28 cellular contexts compared by ENCODE assay signal in genomic region chr17:62998665-62999393, GRCh38. TPM values are rescaled to one million over a fixed set of nuclear protein-coding genes. Genes with fewer than 3 reads are reported as not detected.
A peak's percentile ranks its signal among the peaks of the same experiment; 100 is the strongest.
DNase-seq lines count a peak whose midpoint lies in the region; FAIRE-seq and TF ChIP-seq lines count a peak whose summit lies in the region.
"Had no signal": no experiment of that assay in that cellular context is flagged by ENCODE, and none has a peak within 500 bp of the region (broad histone marks: within the 10 kb centered on the region; RNA-seq: fewer than 3 reads in every experiment).

No MANE protein-coding gene starts in this region.

- H4K5ac ChIP-seq in mesendoderm (ENCODE audit: low read length) = no peak overlapping the region

- H2AK5ac ChIP-seq in mesendoderm (ENCODE audit: low read length) = no peak overlapping the region

- H3K4me3 ChIP-seq in endodermal cell (ENCODE audit: low read length) (no peak overlapping the region), mesendoderm (ENCODE audit: low read length) (no peak overlapping the region)
- H3K4me3 ChIP-seq: coronary artery, GM23248, Peyer's patch, psoas muscle, transverse colon had no signal

- H3K27me3 Mint-ChIP-seq in endodermal cell (ENCODE audit: insufficient read depth) = no peaks in the 10 kb centered on the region
- H3K27me3 Mint-ChIP-seq: naive thymus-derived CD8-positive, alpha-beta T cell had no signal

- peak; percentile 66 for FAIRE-seq in H54 (lab: Jason Lieb, UNC)
- FAIRE-seq: HTR-8/SVneo, kidney had no signal

- H2BK120ac ChIP-seq in mesendoderm (ENCODE audit: low read depth, low read length) = no peak overlapping the region

- no peak overlapping the region for H4K8ac ChIP-seq in mesendoderm (ENCODE audit: low read depth, low read length)

- H3K4me3 Mint-ChIP-seq in endodermal cell = no peak overlapping the region
- H3K4me3 Mint-ChIP-seq: naive thymus-derived CD8-positive, alpha-beta T cell; stimulated activated effector memory CD8-positive, alpha-beta T cell treated with anti-CD3 and anti-CD28 coated beads, Interleukin-12 subunit alpha, Interleukin-12 subunit beta, amount 100 ng/mL, for 72 hours had no signal

- no peak for DNase-seq in H54 (ENCODE audit: insufficient read length, low spot score)
- peak; percentile 57 for DNase-seq in NCI-H1436 treated with DMSO at 0.1 percent for 48 hours (lab: John Stamatoyannopoulos, UW)
- peak; percentile 59 for DNase-seq in endodermal cell
- peak; percentile 56 for DNase-seq in mesendoderm
- no peak for DNase-seq in AG08395 (ENCODE audit: low spot score)
- DNase-seq in SHP77 (lab: John Stamatoyannopoulos, UW) = no peak
- no peak for DNase-seq in hippocampal formation (lab: John Stamatoyannopoulos, UW)
- no peak for DNase-seq in NCI-H2196 (lab: John Stamatoyannopoulos, UW; ENCODE audit: unreplicated experiment)
- DNase-seq: activated CD8-positive, alpha-beta memory T cell treated with anti-CD3 and anti-CD28 coated beads for 24 hours; activated T-cell treated with anti-CD3 and anti-CD28 coated beads for 4 hours; amygdala; effector CD8-positive, alpha-beta T cell; kidney; naive thymus-derived CD8-positive, alpha-beta T cell; NCI-H1105 treated with DMSO at 0.1 percent for 48 hours; NCI-H2029; NCI-H345; NCI-H69; Peyer's patch; psoas muscle; SIG-M5; stimulated activated CD4-positive, alpha-beta T cell treated with anti-CD3 and anti-CD28 coated beads, Interleukin-15, amount 100 ng/mL, for 24 hours; transverse colon had no signal

- no peaks in the 10 kb centered on the region for H3K36me3 ChIP-seq in endodermal cell (ENCODE audit: control insufficient read depth, insufficient read depth, low read length)
- no peaks in the 10 kb centered on the region for H3K36me3 ChIP-seq in mesendoderm (ENCODE audit: control insufficient read depth, insufficient read depth, low read length)
- H3K36me3 ChIP-seq: Peyer's patch, transverse colon had no signal

- TF ChIP-seq POLR2A in H54 (IDR thresholded peaks at IDR 0.05; ENCODE audit: low read depth, low read length) = no peak

- no peak overlapping the region for H2BK5ac ChIP-seq in mesendoderm (ENCODE audit: low read length)

- H3K4me1 ChIP-seq in endodermal cell (ENCODE audit: control insufficient read depth, insufficient read depth, low read length) (no peaks in the 10 kb centered on the region), mesendoderm (ENCODE audit: control insufficient read depth, low read depth, low read length) (no peaks in the 10 kb centered on the region)
- H3K4me1 ChIP-seq: Peyer's patch, transverse colon had no signal

- TF ChIP-seq CTCF in endodermal cell (conservative IDR thresholded peaks at IDR 0.05) = no peak

- H3K9me3 ChIP-seq in endodermal cell (ENCODE audit: control insufficient read depth, low read length) = no peaks in the 10 kb centered on the region
- H3K9me3 ChIP-seq: Peyer's patch, psoas muscle, transverse colon had no signal

- no peak overlapping the region for H2BK15ac ChIP-seq in mesendoderm (replicated peaks; ENCODE audit: low read depth)

- no peak overlapping the region for H3K27ac Mint-ChIP-seq in endodermal cell
- H3K27ac Mint-ChIP-seq: activated naive CD4-positive, alpha-beta T cell treated with anti-CD3 and anti-CD28 coated beads, Interleukin-2, amount 50 U/mL, for 72 hours; naive thymus-derived CD8-positive, alpha-beta T cell; stimulated activated effector memory CD8-positive, alpha-beta T cell treated with anti-CD3 and anti-CD28 coated beads, Interleukin-12 subunit alpha, Interleukin-12 subunit beta, amount 100 ng/mL, for 72 hours had no signal

- no peaks in the 10 kb centered on the region for H3K79me2 ChIP-seq in mesendoderm (ENCODE audit: control insufficient read depth, insufficient read depth, low read length)

- no peak overlapping the region for H3K27ac ChIP-seq in endodermal cell (ENCODE audit: low read depth, low read length)
- H3K27ac ChIP-seq in mesendoderm (ENCODE audit: low read depth, low read length) = no peak overlapping the region
- H3K27ac ChIP-seq: coronary artery, GM23248, Peyer's patch, psoas muscle, transverse colon had no signal

- H3K4me1 Mint-ChIP-seq in endodermal cell = no peaks in the 10 kb centered on the region

- H3K4me2 ChIP-seq in mesendoderm (ENCODE audit: low read length) = no peak overlapping the region

- no peak overlapping the region for H3K18ac ChIP-seq in mesendoderm (ENCODE audit: low read length)

- WGBS in endodermal cell (ENCODE audit: insufficient coverage in 1 of 2, insufficient read length in 1 of 2), 2 experiments = 100% methylated on average over 1 of the region's 1 CpG
- WGBS in mesendoderm (ENCODE audit: extremely low coverage, insufficient coverage, low lambda C conversion rate) = no CpG with 5 or more reads among the region's 1 CpG

- H3K79me1 ChIP-seq in mesendoderm (ENCODE audit: low read length) = no peaks in the 10 kb centered on the region

- no peaks in the 10 kb centered on the region for H3K27me3 ChIP-seq in endodermal cell (ENCODE audit: control insufficient read depth, insufficient read depth, low read length, poor library complexity, severe bottlenecking)
- no peaks in the 10 kb centered on the region for H3K27me3 ChIP-seq in mesendoderm (ENCODE audit: insufficient read depth, low read length, poor library complexity)
- H3K27me3 ChIP-seq: Peyer's patch, transverse colon had no signal

- no peak overlapping the region for H3K9ac ChIP-seq in endodermal cell (ENCODE audit: extremely low read depth, low read length, poor library complexity, severe bottlenecking)
- H3K9ac ChIP-seq in mesendoderm (ENCODE audit: low read length) = no peak overlapping the region
- H3K9ac ChIP-seq: GM23248 had no signal

- H3K56ac ChIP-seq in mesendoderm (ENCODE audit: low read length) = no peak overlapping the region

- H3K4ac ChIP-seq in mesendoderm (ENCODE audit: low read depth, low read length) = no peak overlapping the region

- no peaks in the 10 kb centered on the region for H3K36me3 Mint-ChIP-seq in endodermal cell (ENCODE audit: low read depth)
- H3K36me3 Mint-ChIP-seq: activated naive CD4-positive, alpha-beta T cell treated with anti-CD3 and anti-CD28 coated beads, Interleukin-2, amount 50 U/mL, for 72 hours; stimulated activated effector memory CD8-positive, alpha-beta T cell treated with anti-CD3 and anti-CD28 coated beads, Interleukin-12 subunit alpha, Interleukin-12 subunit beta, amount 100 ng/mL, for 72 hours had no signal

- H3K23ac ChIP-seq in mesendoderm (ENCODE audit: low read length) = no peak overlapping the region

- H3K9me3 Mint-ChIP-seq in endodermal cell = no peaks in the 10 kb centered on the region
- H3K9me3 Mint-ChIP-seq: activated naive CD4-positive, alpha-beta T cell treated with anti-CD3 and anti-CD28 coated beads, Interleukin-2, amount 50 U/mL, for 72 hours; stimulated activated effector memory CD8-positive, alpha-beta T cell treated with anti-CD3 and anti-CD28 coated beads, Interleukin-12 subunit alpha, Interleukin-12 subunit beta, amount 100 ng/mL, for 72 hours had no signal

RNA-seq across cellular contexts. Expression of gene TANC2, which starts 32.8 kb away (rescaled TPM):
- 10 to 100 TPM; 16.7 to 22.9 TPM for total RNA-seq in endodermal cell
- 12.7 TPM for polyA plus RNA-seq in endodermal cell (2013, experiment 1 of 2)
- polyA plus RNA-seq in endodermal cell (2013, experiment 2 of 2) = 14.0 TPM
- polyA plus RNA-seq in mesendoderm (2013, experiment 1 of 2) = 2.8 TPM
- polyA plus RNA-seq in mesendoderm (2013, experiment 2 of 2) = 3.0 TPM

Comparison
In these comparisons a context has a peak if more than half of its experiments do, and no peak if none do; other contexts are left out.
1. DNase-seq: peak in NCI-H1436 treated with DMSO at 0.1 percent for 48 hours (single experiment), endodermal cell (single experiment) and mesendoderm (single experiment); none in H54 (single experiment), AG08395 (single experiment), SHP77 (0 of 2), hippocampal formation (0 of 2) and NCI-H2196 (single experiment).